Comparison of ENCODE assay signal across 8 cellular contexts in genomic region chr12:92144045-92144630, GRCh38. TPM values are rescaled to one million over a fixed set of nuclear protein-coding genes. Genes with fewer than 3 reads are reported as not detected.
A peak's percentile ranks its signal among the peaks of the same experiment; 100 is the strongest.
DNase-seq lines count a peak whose midpoint lies in the region; ATAC-seq and TF ChIP-seq lines count a peak whose summit lies in the region.

No MANE protein-coding gene starts in this region.

- H3K4me1 ChIP-seq in BE2C: no peaks in the 10 kb centered on the region

- H3K9me3 Mint-ChIP-seq in activated T-helper 1 cell treated with anti-CD3 and anti-CD28 coated beads, Interleukin-12 subunit alpha, Interleukin-12 subunit beta, Interleukin-2, Interleukin-4 antibody, amounts not matched to agents 30 ng/mL and 10 ng/mL and 1 ng/mL, durations not matched to agents 14 hours and 24 hours and 36 hours: no peaks in the 10 kb centered on the region
- H3K9me3 Mint-ChIP-seq in natural killer cell: no peaks in the 10 kb centered on the region

- peaks cover 19% of the 10 kb centered on the region for H3K36me3 ChIP-seq in BE2C

- intact Hi-C loops in activated T-helper 1 cell treated with anti-CD3 and anti-CD28 coated beads, Interleukin-12 subunit alpha, Interleukin-12 subunit beta, Interleukin-2, Interleukin-4 antibody, amounts not matched to agents 30 ng/mL and 10 ng/mL and 1 ng/mL, durations not matched to agents 14 hours and 24 hours and 36 hours (cut with micrococcal nuclease): loop anchor here (1.0 kb wide), 5 partner anchors 10 to 762 kb away; no protein-coding TSS in a partner anchor
- intact Hi-C loops in natural killer cell (cut with micrococcal nuclease): loop anchor here (1.0 to 10.0 kb wide), 7 partner anchors 109 to 759 kb away; no protein-coding TSS in a partner anchor

- peaks cover 61% of the 10 kb centered on the region for H3K36me3 Mint-ChIP-seq in activated T-helper 1 cell treated with anti-CD3 and anti-CD28 coated beads, Interleukin-12 subunit alpha, Interleukin-12 subunit beta, Interleukin-2, Interleukin-4 antibody, amounts not matched to agents 30 ng/mL and 10 ng/mL and 1 ng/mL, durations not matched to agents 14 hours and 24 hours and 36 hours (ENCODE audit: low read depth)
- peaks cover 47% of the 10 kb centered on the region for H3K36me3 Mint-ChIP-seq in natural killer cell

- peak overlapping the region; percentile 90 for H3K27ac Mint-ChIP-seq in activated T-helper 1 cell treated with anti-CD3 and anti-CD28 coated beads, Interleukin-12 subunit alpha, Interleukin-12 subunit beta, Interleukin-2, Interleukin-4 antibody, amounts not matched to agents 30 ng/mL and 10 ng/mL and 1 ng/mL, durations not matched to agents 14 hours and 24 hours and 36 hours
- H3K27ac Mint-ChIP-seq in natural killer cell: peak overlapping the region; percentile 98 to 99

- peaks cover 2% of the 10 kb centered on the region for H3K27me3 Mint-ChIP-seq in activated T-helper 1 cell treated with anti-CD3 and anti-CD28 coated beads, Interleukin-12 subunit alpha, Interleukin-12 subunit beta, Interleukin-2, Interleukin-4 antibody, amounts not matched to agents 30 ng/mL and 10 ng/mL and 1 ng/mL, durations not matched to agents 14 hours and 24 hours and 36 hours (ENCODE audit: insufficient read depth)
- H3K27me3 Mint-ChIP-seq in natural killer cell (ENCODE audit: low read depth in 2 of 2): no peaks in the 10 kb centered on the region

- ATAC-seq in GM19395 (IDR thresholded peaks at IDR 0.05; ENCODE audit: unreplicated experiment) (peak; percentile 18), natural killer cell (peak; percentile 16 to 40 (median 21))

- TF ChIP-seq CTCF in BE2C (IDR thresholded peaks at IDR 0.05; ENCODE audit: low read depth, low read length): peak; percentile 95
- TF ChIP-seq CTCF in fibroblast of mammary gland (conservative IDR thresholded peaks at IDR 0.05; ENCODE audit: control insufficient read depth, insufficient read depth, low read depth, low read length): peak; percentile 90
- TF ChIP-seq CTCF in natural killer cell (IDR thresholded peaks at IDR 0.05): peak; percentile 66

- H3K4me3 Mint-ChIP-seq in activated T-helper 1 cell treated with anti-CD3 and anti-CD28 coated beads, Interleukin-12 subunit alpha, Interleukin-12 subunit beta, Interleukin-2, Interleukin-4 antibody, amounts not matched to agents 30 ng/mL and 10 ng/mL and 1 ng/mL, durations not matched to agents 14 hours and 24 hours and 36 hours: peak overlapping the region; percentile 94
- peak overlapping the region; percentile 88 for H3K4me3 Mint-ChIP-seq in natural killer cell

- peak overlapping the region; percentile 95 for H3K4me3 ChIP-seq in BE2C (ENCODE audit: low read depth, low read length)
- H3K4me3 ChIP-seq in fibroblast of mammary gland (ENCODE audit: control insufficient read depth, low read depth, low read length): peak overlapping the region; percentile 97

- DNase-seq in BE2C (peak; percentile 83), Kasumi-1 (lab: John Stamatoyannopoulos, UW) (peak; percentile 78 to 83), RPMI7951 (ENCODE audit: low read depth) (peak; percentile 91), fibroblast of mammary gland (ENCODE audit: low read depth) (peak; percentile 99), natural killer cell (peak; percentile 61)
- peak; percentile 71 for DNase-seq in activated T-helper 1 cell treated with anti-CD3 and anti-CD28 coated beads, Interleukin-12 subunit alpha, Interleukin-12 subunit beta, Interleukin-2, Interleukin-4 antibody, amounts not matched to agents 30 ng/mL and 10 ng/mL and 1 ng/mL, durations not matched to agents 14 hours and 24 hours and 36 hours (ENCODE audit: low spot score)
- peak; percentile 59 for DNase-seq in stimulated activated naive CD4-positive, alpha-beta T cell treated with Interleukin-2 at 50 U/mL for 16 hours (lab: John Stamatoyannopoulos, UW)

- no peaks in the 10 kb centered on the region for H3K27me3 ChIP-seq in BE2C

- no peaks in the 10 kb centered on the region for H3K9me3 ChIP-seq in BE2C

- peaks cover 67% of the 10 kb centered on the region for H3K4me1 Mint-ChIP-seq in activated T-helper 1 cell treated with anti-CD3 and anti-CD28 coated beads, Interleukin-12 subunit alpha, Interleukin-12 subunit beta, Interleukin-2, Interleukin-4 antibody, amounts not matched to agents 30 ng/mL and 10 ng/mL and 1 ng/mL, durations not matched to agents 14 hours and 24 hours and 36 hours (ENCODE audit: low read depth)
- H3K4me1 Mint-ChIP-seq in natural killer cell: peaks cover 41 to 61% of the 10 kb centered on the region in 2 donors

RNA-seq across cellular contexts. Expression of gene BTG1, which starts 1.5 kb away (rescaled TPM):
- polyA plus RNA-seq in BE2C (2012; ENCODE audit: insufficient read depth, insufficient read length, low read depth): 51.7 TPM
- 5.1 and 7.3 TPM in 2 replicates for total RNA-seq in RPMI7951 (2014; rRNA removed; shearing (Covaris generic))
- 86.4 and 87.9 TPM in 2 replicates for total RNA-seq in activated T-helper 1 cell treated with anti-CD3 and anti-CD28 coated beads, Interleukin-12 subunit alpha, Interleukin-12 subunit beta, Interleukin-2, Interleukin-4 antibody, amounts not matched to agents 30 ng/mL and 10 ng/mL and 1 ng/mL, durations not matched to agents 14 hours and 24 hours and 36 hours
- total RNA-seq in natural killer cell: 1,000 to 10,000 TPM in 1 of 3 donors, 100 to 1,000 TPM in 2; 801 to 1,037 (median 830) TPM

Comparison
In these comparisons a context has a peak if more than half of its experiments do, and no peak if none do; other contexts are left out.
1. Peak in every context shown above with its lines: DNase-seq, ATAC-seq and H3K4me3 ChIP-seq.
2. RNA of gene BTG1, which starts 1.5 kb away (total RNA-seq): 801 to 1,037 TPM in natural killer cell and 86.4 to 87.9 TPM in activated T-helper 1 cell treated with anti-CD3 and anti-CD28 coated beads, Interleukin-12 subunit alpha, Interleukin-12 subunit beta, Interleukin-2, Interleukin-4 antibody, amounts not matched to agents 30 ng/mL and 10 ng/mL and 1 ng/mL, durations not matched to agents 14 hours and 24 hours and 36 hours; 5.1 to 7.3 TPM in RPMI7951; every median in the first group is over 10 times any median in the second.